Comparison of ENCODE assay signal across 8 cellular contexts in the genomic region with DNA sequence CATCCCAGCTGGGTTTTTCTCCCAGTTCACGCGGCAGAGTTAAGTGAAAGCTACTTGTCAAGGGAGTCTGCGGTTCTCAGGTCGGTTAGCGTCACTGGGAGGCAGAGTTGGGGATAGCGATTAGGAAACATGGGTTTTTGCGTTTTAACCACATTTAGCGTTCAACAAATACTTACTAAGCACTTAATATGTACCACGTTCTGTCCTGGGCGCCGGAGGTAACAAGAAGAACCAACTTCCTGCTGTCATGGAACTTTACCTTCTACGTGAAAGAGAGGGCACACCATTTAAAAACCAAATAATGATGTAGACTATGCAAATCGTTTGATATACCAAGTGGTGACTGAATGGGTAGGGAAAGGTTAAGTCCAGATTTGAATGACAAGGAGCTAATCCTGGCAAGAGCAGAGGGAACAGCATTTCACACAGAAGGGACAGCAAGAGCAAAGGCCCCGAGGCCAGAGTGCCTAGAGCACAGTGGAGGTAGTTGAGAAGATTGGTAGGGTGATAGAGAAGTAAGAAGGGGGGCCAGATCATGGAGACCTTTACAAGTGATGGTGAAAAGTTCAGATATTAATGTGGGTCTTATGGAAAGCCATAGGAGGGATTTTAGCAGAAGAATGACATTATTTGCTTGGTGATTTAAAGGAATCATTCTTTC. TPM values are rescaled to one million over a fixed set of nuclear protein-coding genes. Genes with fewer than 3 reads are reported as not detected.
DNase-seq lines count a peak whose midpoint lies in the region; ATAC-seq and TF ChIP-seq lines count a peak whose summit lies in the region.

No MANE protein-coding gene starts in this region.

- peak overlapping the region; percentile 96 for H3K4me3 Mint-ChIP-seq in activated T-cell treated with anti-CD3 and anti-CD28 coated beads, Interleukin-2, amount 50 U/mL, for 4 hours
- H3K4me3 Mint-ChIP-seq in stimulated activated naive CD8-positive, alpha-beta T cell treated with anti-CD3 and anti-CD28 coated beads, Interleukin-15, amount 100 ng/mL, for 72 hours = peak overlapping the region; percentile 79 to 94

- no peaks in the 10 kb centered on the region for H3K9me3 Mint-ChIP-seq in activated T-cell treated with anti-CD3 and anti-CD28 coated beads, Interleukin-2, amount 50 U/mL, for 4 hours
- H3K9me3 Mint-ChIP-seq in stimulated activated naive CD8-positive, alpha-beta T cell treated with anti-CD3 and anti-CD28 coated beads, Interleukin-15, amount 100 ng/mL, for 72 hours = no peaks in the 10 kb centered on the region

- peak overlapping the region; percentile 86 for H3K9ac ChIP-seq in iPS-18a (ENCODE audit: low read length)

- DNase-seq in right atrium auricular region (ENCODE audit: low spot score) (no peak), left ventricle myocardium superior (no peak), OCI-M2 (lab: John Stamatoyannopoulos, UW; ENCODE audit: unreplicated experiment) (no peak), SHP77 treated with DMSO at 0.1 percent for 48 hours (lab: John Stamatoyannopoulos, UW) (no peak)
- no peak for DNase-seq in activated T-cell treated with anti-CD3 and anti-CD28 coated beads, Interleukin-2, amount 50 U/mL, for 4 hours
- DNase-seq in stimulated activated naive CD8-positive, alpha-beta T cell treated with anti-CD3 and anti-CD28 coated beads, Interleukin-15, amount 100 ng/mL, for 72 hours = no peak

- H3K27ac Mint-ChIP-seq in stimulated activated naive CD8-positive, alpha-beta T cell treated with anti-CD3 and anti-CD28 coated beads, Interleukin-15, amount 100 ng/mL, for 72 hours = peak overlapping the region; percentile 97 to 98

- H3K36me3 ChIP-seq in right atrium auricular region = peaks cover 18% of the 10 kb centered on the region
- peaks cover 19% of the 10 kb centered on the region for H3K36me3 ChIP-seq in iPS-18a (ENCODE audit: control insufficient read depth, low read depth, low read length)

- H3K4me1 Mint-ChIP-seq in activated T-cell treated with anti-CD3 and anti-CD28 coated beads, Interleukin-2, amount 50 U/mL, for 4 hours (ENCODE audit: low read depth) = peaks cover 41% of the 10 kb centered on the region
- peaks cover 36% of the 10 kb centered on the region for H3K4me1 Mint-ChIP-seq in stimulated activated naive CD8-positive, alpha-beta T cell treated with anti-CD3 and anti-CD28 coated beads, Interleukin-15, amount 100 ng/mL, for 72 hours

- peak overlapping the region; percentile 90 to 94 for H3K27ac ChIP-seq in right atrium auricular region
- peak overlapping the region; percentile 13 for H3K27ac ChIP-seq in iPS-18a (ENCODE audit: low read length)

- peak in 1 of 2 donors; percentile 8 for TF ChIP-seq CTCF in right atrium auricular region (IDR thresholded peaks at IDR 0.05)

- H3K36me3 Mint-ChIP-seq in activated T-cell treated with anti-CD3 and anti-CD28 coated beads, Interleukin-2, amount 50 U/mL, for 4 hours (ENCODE audit: insufficient read depth) = peaks cover 22% of the 10 kb centered on the region

- H3K9me3 ChIP-seq in right atrium auricular region (no peaks in the 10 kb centered on the region), iPS-18a (ENCODE audit: control insufficient read depth, low read depth, low read length) (no peaks in the 10 kb centered on the region)

- no peaks in the 10 kb centered on the region for H3K27me3 Mint-ChIP-seq in activated T-cell treated with anti-CD3 and anti-CD28 coated beads, Interleukin-2, amount 50 U/mL, for 4 hours (ENCODE audit: low read depth)
- H3K27me3 Mint-ChIP-seq in stimulated activated naive CD8-positive, alpha-beta T cell treated with anti-CD3 and anti-CD28 coated beads, Interleukin-15, amount 100 ng/mL, for 72 hours = no peaks in the 10 kb centered on the region

- intact Hi-C loops in left ventricle myocardium superior (cut with micrococcal nuclease) = no loop called here

- ATAC-seq in left ventricle myocardium superior (no peak), HG03108 (IDR thresholded peaks at IDR 0.05; ENCODE audit: unreplicated experiment) (peak; percentile 4)
- ATAC-seq in activated T-cell treated with anti-CD3 and anti-CD28 coated beads, Interleukin-2, amount 50 U/mL, for 4 hours = no peak
- no peak for ATAC-seq in stimulated activated naive CD8-positive, alpha-beta T cell treated with anti-CD3 and anti-CD28 coated beads, Interleukin-15, amount 100 ng/mL, for 72 hours

- peak overlapping the region; percentile 64 to 80 for H3K4me3 ChIP-seq in right atrium auricular region
- H3K4me3 ChIP-seq in iPS-18a (ENCODE audit: low read length) = peak overlapping the region; percentile 95

- H3K4me1 ChIP-seq in right atrium auricular region = peaks cover 0 to 17% of the 10 kb centered on the region in 2 donors
- peaks cover 12% of the 10 kb centered on the region for H3K4me1 ChIP-seq in iPS-18a (ENCODE audit: control insufficient read depth, low read depth, low read length)

- H3K27me3 ChIP-seq in right atrium auricular region (no peaks in the 10 kb centered on the region), iPS-18a (ENCODE audit: control insufficient read depth, insufficient read depth, low read length) (no peaks in the 10 kb centered on the region)

RNA-seq across cellular contexts. Expression of a gene that starts 0.7 kb away (rescaled TPM):
- total RNA-seq in right atrium auricular region (10 to 100 TPM in 1 of 2 donors, 1 to 10 TPM in 1; 8.5 to 13.9 TPM), left ventricle myocardium superior (10.8 TPM)
- 10 to 100 TPM; 92.6 to 99.1 (median 95.9) TPM for total RNA-seq in activated T-cell treated with anti-CD3 and anti-CD28 coated beads, Interleukin-2, amount 50 U/mL, for 4 hours

RNA-seq across cellular contexts. Expression of a gene that starts 0.8 kb away (rescaled TPM):
- total RNA-seq in right atrium auricular region (not detected), left ventricle myocardium superior (not detected)
- total RNA-seq in activated T-cell treated with anti-CD3 and anti-CD28 coated beads, Interleukin-2, amount 50 U/mL, for 4 hours = under 1 TPM; 0.10 to 0.16 (median 0.13) TPM
